Comparison of ENCODE assay signal across 17 cellular contexts in genomic region chr11:118766035-118766434, GRCh38. TPM values are rescaled to one million over a fixed set of nuclear protein-coding genes. Genes with fewer than 3 reads are reported as not detected.
DNase-seq lines count a peak whose midpoint lies in the region; ATAC-seq and TF ChIP-seq lines count a peak whose summit lies in the region.
"Had no signal": no experiment of that assay in that cellular context is flagged by ENCODE, and none has a peak within 500 bp of the region (broad histone marks: within the 10 kb centered on the region; RNA-seq: fewer than 3 reads in every experiment).

No MANE protein-coding gene starts in this region.

- ATAC-seq in HG03196 (IDR thresholded peaks at IDR 0.05; ENCODE audit: unreplicated experiment) = no peak

- no peak for TF ChIP-seq CTCF in 22Rv1 (IDR thresholded peaks at IDR 0.05)
- TF ChIP-seq CTCF in C4-2B (conservative IDR thresholded peaks at IDR 0.05) = no peak
- no peak for TF ChIP-seq CTCF in VCaP (conservative IDR thresholded peaks at IDR 0.05)
- no peak for TF ChIP-seq CTCF in chondrocyte (IDR thresholded peaks at IDR 0.05)

- H3K27ac ChIP-seq in 22Rv1 = peak overlapping the region; percentile 68
- H3K27ac ChIP-seq in C4-2B = peak overlapping the region; percentile 66
- peak overlapping the region; percentile 55 for H3K27ac ChIP-seq in VCaP
- H3K27ac ChIP-seq: BLaER1 had no signal

- H3K9me3 Mint-ChIP-seq in chondrocyte (ENCODE audit: low read depth) = no peaks in the 10 kb centered on the region
- H3K9me3 Mint-ChIP-seq: CD14-positive monocyte; CD4-positive, alpha-beta memory T cell had no signal

- peaks cover 24% of the 10 kb centered on the region for H3K4me1 Mint-ChIP-seq in chondrocyte (ENCODE audit: low read depth)

- DNase-seq in chondrocyte (ENCODE audit: low spot score) = no peak
- DNase-seq in SKM-1 treated with dmso at 0.1 percent for 144 hours (lab: John Stamatoyannopoulos, UW; ENCODE audit: unreplicated experiment) = no peak
- DNase-seq in stimulated activated CD4-positive, alpha-beta T cell treated with anti-CD3 and anti-CD28 coated beads, Interleukin-4, amount 100 ng/mL, for 1 hour = no peak
- DNase-seq: Calu3; CD4-positive, alpha-beta memory T cell; COR-L47; DMS53; DMS79 treated with DMSO at 0.1 percent for 48 hours; GF-D8; GOT3 had no signal

- H3K36me3 Mint-ChIP-seq in chondrocyte (ENCODE audit: low read depth) = peaks cover 26% of the 10 kb centered on the region

- no peaks in the 10 kb centered on the region for H3K27me3 Mint-ChIP-seq in chondrocyte (ENCODE audit: low read depth)
- H3K27me3 Mint-ChIP-seq: B cell; CD4-positive, alpha-beta memory T cell had no signal

- peak overlapping the region; percentile 41 for H3K27ac Mint-ChIP-seq in chondrocyte (ENCODE audit: unreplicated experiment)
- H3K27ac Mint-ChIP-seq: B cell had no signal

- no peak overlapping the region for H3K4me3 Mint-ChIP-seq in chondrocyte (ENCODE audit: unreplicated experiment)
- H3K4me3 Mint-ChIP-seq: B cell, CD14-positive monocyte had no signal

RNA-seq across cellular contexts. Expression of gene DDX6, which starts 24.9 kb away (rescaled TPM):
- total RNA-seq in chondrocyte = 135 to 156 TPM (median 136 TPM) in 3 replicates
